Comparison of ENCODE assay signal across 11 cellular contexts in genomic region chr7:64946772-64947171, GRCh38. TPM values are rescaled to one million over a fixed set of nuclear protein-coding genes. Genes with fewer than 3 reads are reported as not detected.
DNase-seq lines count a peak whose midpoint lies in the region; ATAC-seq and TF ChIP-seq lines count a peak whose summit lies in the region.
"Had no signal": no experiment of that assay in that cellular context is flagged by ENCODE, and none has a peak within 500 bp of the region (broad histone marks: within the 10 kb centered on the region; RNA-seq: fewer than 3 reads in every experiment).

No MANE protein-coding gene starts in this region.

- H3K36me3 Mint-ChIP-seq in nephron (ENCODE audit: low read depth) (no peaks in the 10 kb centered on the region), natural killer cell (no peaks in the 10 kb centered on the region)

- no peaks in the 10 kb centered on the region; the same call in 1 of the 2 replicates for H3K9me3 ChIP-seq in PC-9 (ENCODE audit: insufficient read depth, low read depth)
- H3K9me3 ChIP-seq: HAP-1, thyroid gland had no signal

- H3F3A ChIP-seq in PC-9 (ENCODE audit: insufficient read depth, low read depth): no peaks in the 10 kb centered on the region

- peak overlapping the region in 2 of 3 experiments; percentile 1 to 19 for H3K4me3 Mint-ChIP-seq in nephron
- no peak overlapping the region for H3K4me3 Mint-ChIP-seq in natural killer cell

- H3K27me3 ChIP-seq in brain microvascular endothelial cell (replicated peaks): peaks cover 13% of the 10 kb centered on the region
- no peaks in the 10 kb centered on the region for H3K27me3 ChIP-seq in PC-9 (ENCODE audit: insufficient read depth, low read depth)
- H3K27me3 ChIP-seq: thyroid gland had no signal

- H3K9me3 Mint-ChIP-seq in nephron: no peaks in the 10 kb centered on the region
- no peaks in the 10 kb centered on the region for H3K9me3 Mint-ChIP-seq in natural killer cell

- H3K27ac ChIP-seq in brain microvascular endothelial cell: no peak overlapping the region
- H3K27ac ChIP-seq in PC-9: no peak overlapping the region
- H3K27ac ChIP-seq: thyroid gland had no signal

- in situ Hi-C loops in brain microvascular endothelial cell (cut with HindIII; ENCODE audit: low pct_ligation_motif_present, low sequenced_read_pairs): no loop called here

- H3K79me2 ChIP-seq in PC-9 (ENCODE audit: low read depth): no peaks in the 10 kb centered on the region

- peak; percentile 81 for DNase-seq in DMS53 (lab: John Stamatoyannopoulos, UW)
- peak; percentile 68 for DNase-seq in HuH-7.5 (ENCODE audit: low spot score)
- no peak for DNase-seq in brain microvascular endothelial cell
- DNase-seq in LoVo (ENCODE audit: low spot score): no peak
- no peak for DNase-seq in natural killer cell
- DNase-seq in PC-9: no peak
- DNase-seq in OCI-M2 (lab: John Stamatoyannopoulos, UW; ENCODE audit: unreplicated experiment): no peak

- H3K27ac Mint-ChIP-seq in nephron: no peak overlapping the region
- H3K27ac Mint-ChIP-seq in natural killer cell: no peak overlapping the region

- peak; percentile 49 for TF ChIP-seq CTCF in brain microvascular endothelial cell (IDR thresholded peaks at IDR 0.05; ENCODE audit: low read depth, low read length, missing control alignments)
- TF ChIP-seq CTCF in nephron (IDR thresholded peaks at IDR 0.05; ENCODE audit: unreplicated experiment in 3 of 3): no peak
- no peak for TF ChIP-seq CTCF in natural killer cell (IDR thresholded peaks at IDR 0.05)
- TF ChIP-seq CTCF in PC-9 (conservative IDR thresholded peaks at IDR 0.05): no peak

- no peaks in the 10 kb centered on the region for H3K36me3 ChIP-seq in brain microvascular endothelial cell (replicated peaks)
- H3K36me3 ChIP-seq in PC-9 (ENCODE audit: low read depth): no peaks in the 10 kb centered on the region
- H3K36me3 ChIP-seq: HAP-1, thyroid gland had no signal

- CTCF ChIA-PET in PC-9 (lab: Charles Lee): no interaction called here

- H3K9me2 ChIP-seq in PC-9 (ENCODE audit: insufficient read depth): no peaks in the 10 kb centered on the region

- no peaks in the 10 kb centered on the region for H3K4me1 ChIP-seq in PC-9 (replicated peaks; ENCODE audit: insufficient read depth)
- H3K4me1 ChIP-seq: HAP-1 had no signal

- no peak overlapping the region for H3K4me2 ChIP-seq in PC-9

- H3K27me3 Mint-ChIP-seq in nephron (ENCODE audit: low read depth) (peaks cover 56% of the 10 kb centered on the region), natural killer cell (ENCODE audit: low read depth in 2 of 2) (peaks cover 34 to 59% of the 10 kb centered on the region in 2 donors)

- H2AFZ ChIP-seq in PC-9: no peak overlapping the region

- H3K4me1 Mint-ChIP-seq in nephron: peaks cover 4% of the 10 kb centered on the region
- H3K4me1 Mint-ChIP-seq in natural killer cell: peaks cover 5 to 7% of the 10 kb centered on the region in 2 donors

- POLR2A ChIA-PET in PC-9 (lab: Charles Lee; ENCODE audit: unreplicated experiment): no interaction called here

- no peak overlapping the region for H3K4me3 ChIP-seq in brain microvascular endothelial cell (ENCODE audit: low read depth, low read length)
- H3K4me3 ChIP-seq in PC-9: no peak overlapping the region
- H3K4me3 ChIP-seq: HAP-1 had no signal

- no TSS peak for BruUV-seq in PC-9 (replicated peaks; lab: Mats Ljungman, UMichigan)

- intact Hi-C loops in natural killer cell (cut with micrococcal nuclease): no loop called here
- intact Hi-C loops in PC-9 (cut with micrococcal nuclease; ENCODE audit: unreplicated experiment): no loop called here

- ATAC-seq in natural killer cell: no peak
- ATAC-seq: activated CD4-positive, CD25-positive, alpha-beta regulatory T cell treated with anti-CD3 and anti-CD28 coated beads, Interleukin-2, amount 50 U/mL, for 24 hours had no signal

- no peaks in the 10 kb centered on the region for H4K20me1 ChIP-seq in PC-9 (ENCODE audit: insufficient read depth)

RNA-seq across cellular contexts. Expression of gene ZNF273, which starts 43.7 kb away (rescaled TPM):
- total RNA-seq in natural killer cell (1 to 10 TPM; 2.9 to 4.2 (median 4.0) TPM), PC-9 (2021) (3.4 and 4.6 TPM in 2 replicates)

RNA-seq across cellular contexts. Expression of gene ZNF117, which starts 44.1 kb away (rescaled TPM):
- total RNA-seq in natural killer cell (10 to 100 TPM in 1 of 3 donors, 1 to 10 TPM in 2; 5.2 to 12.7 (median 6.6) TPM), PC-9 (2021) (7.3 and 12.6 TPM in 2 replicates)

RNA-seq across cellular contexts. Expression of gene ERV3-1, which starts 59.7 kb away (rescaled TPM):
- 10 to 100 TPM; 26.3 to 35.1 (median 34.2) TPM for total RNA-seq in natural killer cell
- total RNA-seq in PC-9 (2021): 14.0 and 22.5 TPM in 2 replicates

Comparison
In these comparisons a context has a peak if more than half of its experiments do, and no peak if none do; other contexts are left out.
1. DNase-seq: peak in DMS53 (single experiment) and HuH-7.5 (single experiment); none in brain microvascular endothelial cell (single experiment), LoVo (single experiment), natural killer cell (single experiment), PC-9 (0 of 2) and OCI-M2 (single experiment).